ENCODE assay signal across 1 cellular context in the genomic region with DNA sequence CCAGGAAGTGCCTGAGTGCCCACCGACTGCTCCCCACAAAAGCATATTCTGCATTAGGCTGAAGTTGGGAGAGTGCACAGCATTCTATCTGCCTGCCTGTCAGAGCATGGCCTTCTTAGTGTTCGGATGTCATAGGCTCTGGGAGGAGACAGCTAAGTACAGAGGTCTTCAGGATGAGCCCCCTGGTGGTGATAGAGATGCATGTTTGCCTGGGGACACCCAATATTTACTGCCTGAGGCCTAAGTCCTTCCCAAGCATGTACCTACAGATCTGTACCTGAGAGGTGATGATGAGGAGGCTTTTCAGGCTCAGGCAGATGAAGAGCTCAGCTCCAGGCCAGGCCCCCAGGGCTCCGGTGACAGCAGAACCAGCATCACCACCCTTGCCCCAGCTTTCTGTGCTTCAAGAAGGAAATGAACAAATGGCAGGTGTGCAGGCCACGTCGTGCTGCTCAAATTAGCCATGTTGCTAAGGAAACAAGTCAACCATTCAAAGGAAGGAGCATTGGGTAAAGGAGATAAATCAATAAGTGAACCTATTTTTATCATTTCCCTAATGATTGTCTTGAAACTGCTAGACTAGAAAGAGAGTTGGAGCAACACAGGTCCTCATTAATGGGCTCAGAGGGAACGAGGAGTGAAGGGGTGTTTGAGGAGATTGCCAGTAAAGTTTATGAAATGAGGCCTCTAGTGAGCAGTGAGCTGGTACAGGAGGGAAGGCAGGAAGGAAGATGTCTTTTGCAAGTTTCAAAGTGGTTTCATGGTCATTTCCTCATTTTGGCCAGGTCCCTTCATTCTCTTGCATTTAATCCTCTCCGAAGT.
TF ChIP-seq lines count a peak whose summit lies in the region.

No MANE protein-coding gene starts in this region.

TF ChIP-seq in H1, 55 proteins besides CTCF, POLR2A, EP300 and RAD21 (continued from another document):
- no peak for TF ChIP-seq CHD7 (IDR thresholded peaks at IDR 0.05; ENCODE audit: insufficient replicate concordance, low read length)
TF ChIP-seq in H1: peak in this region for 0.
